1 cellular context compared by ENCODE assay signal in the genomic region with DNA sequence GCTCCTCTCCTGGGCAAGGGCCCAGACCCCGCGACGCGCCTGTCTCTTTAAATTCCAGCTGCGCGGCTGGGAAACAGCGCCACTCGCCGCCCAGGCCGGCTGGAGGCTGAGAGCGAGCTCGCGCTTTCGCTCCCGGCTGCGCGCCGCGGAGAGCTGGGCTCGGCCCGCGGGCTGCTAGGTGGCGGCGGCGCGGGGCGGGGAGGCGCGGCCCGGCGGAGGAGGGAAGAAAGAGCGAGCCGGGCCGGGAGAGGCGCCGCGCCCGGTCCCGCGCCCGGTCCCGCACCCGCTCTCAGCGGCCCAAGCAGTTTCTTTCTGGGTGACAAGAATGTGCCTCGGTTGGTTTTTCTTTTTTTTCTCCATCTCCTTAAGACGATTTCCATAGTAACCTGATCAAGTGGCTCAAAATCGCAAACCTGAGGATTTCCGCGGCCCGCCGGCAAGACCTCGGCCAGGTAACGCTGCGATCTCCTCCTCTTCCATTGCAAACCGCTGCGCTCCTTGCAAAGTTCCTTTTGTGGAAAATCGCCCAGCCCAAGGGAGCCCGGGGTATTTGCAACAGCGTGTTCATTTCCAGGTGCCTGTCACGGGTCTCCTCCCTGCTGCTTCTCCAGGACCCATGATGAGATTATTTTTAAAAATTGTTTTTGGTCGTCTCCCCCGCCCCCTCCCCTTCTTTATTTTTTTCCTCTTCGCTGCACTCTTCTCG.
TF ChIP-seq lines count a peak whose summit lies in the region.

No MANE protein-coding gene starts in this region.

TF ChIP-seq in HepG2, 621 proteins besides CTCF, POLR2A, EP300 and RAD21 (continued from another document and continues in another):
- TF ChIP-seq, protein P1, sequence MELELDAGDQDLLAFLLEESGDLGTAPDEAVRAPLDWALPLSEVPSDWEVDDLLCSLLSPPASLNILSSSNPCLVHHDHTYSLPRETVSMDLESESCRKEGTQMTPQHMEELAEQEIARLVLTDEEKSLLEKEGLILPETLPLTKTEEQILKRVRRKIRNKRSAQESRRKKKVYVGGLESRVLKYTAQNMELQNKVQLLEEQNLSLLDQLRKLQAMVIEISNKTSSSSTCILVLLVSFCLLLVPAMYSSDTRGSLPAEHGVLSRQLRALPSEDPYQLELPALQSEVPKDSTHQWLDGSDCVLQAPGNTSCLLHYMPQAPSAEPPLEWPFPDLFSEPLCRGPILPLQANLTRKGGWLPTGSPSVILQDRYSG (CRISPR knock-in tag; IDR thresholded peaks at IDR 0.05), result no peak
- TF ChIP-seq CBX2 (IDR thresholded peaks at IDR 0.05; ENCODE audit: low read depth, low read length) (no peak), CBX2 (CRISPR knock-in tag; IDR thresholded peaks at IDR 0.05; ENCODE audit: low read depth) (no peak), ZNF331 (CRISPR knock-in tag; IDR thresholded peaks at IDR 0.05) (0 out of 2 replicates have a peak, but pooled peaks have one; percentile 44), NONO (IDR thresholded peaks at IDR 0.05) (no peak), NONO (CRISPR knock-in tag; conservative IDR thresholded peaks at IDR 0.05) (0 out of 2 replicates have a peak, but pooled peaks have one; percentile 37), SALL1 (CRISPR knock-in tag; IDR thresholded peaks at IDR 0.05) (peak; percentile 40; the same call in 1 of the 2 replicates), MYC (CRISPR knock-in tag; IDR thresholded peaks at IDR 0.05; ENCODE audit: borderline replicate concordance) (0 out of 2 replicates have a peak, but pooled peaks have one; percentile 19), ZNF552 (CRISPR knock-in tag; IDR thresholded peaks at IDR 0.05; ENCODE audit: borderline replicate concordance) (no peak), HOXA5 (CRISPR knock-in tag; IDR thresholded peaks at IDR 0.05) (0 out of 2 replicates have a peak, but pooled peaks have one; percentile 29), ZMYM4 (CRISPR knock-in tag; IDR thresholded peaks at IDR 0.05) (peak; percentile 47; the same call in 1 of the 2 replicates), YY1 (IDR thresholded peaks at IDR 0.05; ENCODE audit: insufficient read depth, insufficient replicate concordance, low read depth, low read length) (peak; percentile 26), GABPB1 (CRISPR knock-in tag; IDR thresholded peaks at IDR 0.05) (peak; percentile 40; the same call in 1 of the 2 replicates), SKI (IDR thresholded peaks at IDR 0.05; ENCODE audit: partially characterized antibody) (peak; percentile 26), SPEN (CRISPR knock-in tag; IDR thresholded peaks at IDR 0.05; ENCODE audit: low read depth) (0 out of 2 replicates have a peak, but pooled peaks have one; percentile 33), ZNF121 (CRISPR knock-in tag; IDR thresholded peaks at IDR 0.05) (peak; percentile 66), ZFX (CRISPR knock-in tag; IDR thresholded peaks at IDR 0.05; ENCODE audit: low read depth) (peak; percentile 49), ZNF367 (CRISPR knock-in tag; IDR thresholded peaks at IDR 0.05; ENCODE audit: borderline replicate concordance) (0 out of 2 replicates have a peak, but pooled peaks have one; percentile 13), NFATC3 (CRISPR knock-in tag; IDR thresholded peaks at IDR 0.05) (no peak)
- TF ChIP-seq, protein P2, sequence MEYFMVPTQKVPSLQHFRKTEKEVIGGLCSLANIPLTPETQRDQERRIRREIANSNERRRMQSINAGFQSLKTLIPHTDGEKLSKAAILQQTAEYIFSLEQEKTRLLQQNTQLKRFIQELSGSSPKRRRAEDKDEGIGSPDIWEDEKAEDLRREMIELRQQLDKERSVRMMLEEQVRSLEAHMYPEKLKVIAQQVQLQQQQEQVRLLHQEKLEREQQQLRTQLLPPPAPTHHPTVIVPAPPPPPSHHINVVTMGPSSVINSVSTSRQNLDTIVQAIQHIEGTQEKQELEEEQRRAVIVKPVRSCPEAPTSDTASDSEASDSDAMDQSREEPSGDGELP (IDR thresholded peaks at IDR 0.05; ENCODE audit: borderline replicate concordance, low read depth), result peak; percentile 24; the same call in 1 of the 2 replicates
- TF ChIP-seq, protein P3, sequence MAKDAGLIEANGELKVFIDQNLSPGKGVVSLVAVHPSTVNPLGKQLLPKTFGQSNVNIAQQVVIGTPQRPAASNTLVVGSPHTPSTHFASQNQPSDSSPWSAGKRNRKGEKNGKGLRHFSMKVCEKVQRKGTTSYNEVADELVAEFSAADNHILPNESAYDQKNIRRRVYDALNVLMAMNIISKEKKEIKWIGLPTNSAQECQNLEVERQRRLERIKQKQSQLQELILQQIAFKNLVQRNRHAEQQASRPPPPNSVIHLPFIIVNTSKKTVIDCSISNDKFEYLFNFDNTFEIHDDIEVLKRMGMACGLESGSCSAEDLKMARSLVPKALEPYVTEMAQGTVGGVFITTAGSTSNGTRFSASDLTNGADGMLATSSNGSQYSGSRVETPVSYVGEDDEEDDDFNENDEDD (CRISPR knock-in tag; IDR thresholded peaks at IDR 0.05; ENCODE audit: borderline replicate concordance), result 0 out of 2 replicates have a peak, but pooled peaks have one; percentile 33
- TF ChIP-seq, protein P4, sequence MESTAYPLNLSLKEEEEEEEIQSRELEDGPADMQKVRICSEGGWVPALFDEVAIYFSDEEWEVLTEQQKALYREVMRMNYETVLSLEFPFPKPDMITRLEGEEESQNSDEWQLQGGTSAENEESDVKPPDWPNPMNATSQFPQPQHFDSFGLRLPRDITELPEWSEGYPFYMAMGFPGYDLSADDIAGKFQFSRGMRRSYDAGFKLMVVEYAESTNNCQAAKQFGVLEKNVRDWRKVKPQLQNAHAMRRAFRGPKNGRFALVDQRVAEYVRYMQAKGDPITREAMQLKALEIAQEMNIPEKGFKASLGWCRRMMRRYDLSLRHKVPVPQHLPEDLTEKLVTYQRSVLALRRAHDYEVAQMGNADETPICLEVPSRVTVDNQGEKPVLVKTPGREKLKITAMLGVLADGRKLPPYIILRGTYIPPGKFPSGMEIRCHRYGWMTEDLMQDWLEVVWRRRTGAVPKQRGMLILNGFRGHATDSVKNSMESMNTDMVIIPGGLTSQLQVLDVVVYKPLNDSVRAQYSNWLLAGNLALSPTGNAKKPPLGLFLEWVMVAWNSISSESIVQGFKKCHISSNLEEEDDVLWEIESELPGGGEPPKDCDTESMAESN (CRISPR knock-in tag; conservative IDR thresholded peaks at IDR 0.05), result no peak
- TF ChIP-seq, protein P5, sequence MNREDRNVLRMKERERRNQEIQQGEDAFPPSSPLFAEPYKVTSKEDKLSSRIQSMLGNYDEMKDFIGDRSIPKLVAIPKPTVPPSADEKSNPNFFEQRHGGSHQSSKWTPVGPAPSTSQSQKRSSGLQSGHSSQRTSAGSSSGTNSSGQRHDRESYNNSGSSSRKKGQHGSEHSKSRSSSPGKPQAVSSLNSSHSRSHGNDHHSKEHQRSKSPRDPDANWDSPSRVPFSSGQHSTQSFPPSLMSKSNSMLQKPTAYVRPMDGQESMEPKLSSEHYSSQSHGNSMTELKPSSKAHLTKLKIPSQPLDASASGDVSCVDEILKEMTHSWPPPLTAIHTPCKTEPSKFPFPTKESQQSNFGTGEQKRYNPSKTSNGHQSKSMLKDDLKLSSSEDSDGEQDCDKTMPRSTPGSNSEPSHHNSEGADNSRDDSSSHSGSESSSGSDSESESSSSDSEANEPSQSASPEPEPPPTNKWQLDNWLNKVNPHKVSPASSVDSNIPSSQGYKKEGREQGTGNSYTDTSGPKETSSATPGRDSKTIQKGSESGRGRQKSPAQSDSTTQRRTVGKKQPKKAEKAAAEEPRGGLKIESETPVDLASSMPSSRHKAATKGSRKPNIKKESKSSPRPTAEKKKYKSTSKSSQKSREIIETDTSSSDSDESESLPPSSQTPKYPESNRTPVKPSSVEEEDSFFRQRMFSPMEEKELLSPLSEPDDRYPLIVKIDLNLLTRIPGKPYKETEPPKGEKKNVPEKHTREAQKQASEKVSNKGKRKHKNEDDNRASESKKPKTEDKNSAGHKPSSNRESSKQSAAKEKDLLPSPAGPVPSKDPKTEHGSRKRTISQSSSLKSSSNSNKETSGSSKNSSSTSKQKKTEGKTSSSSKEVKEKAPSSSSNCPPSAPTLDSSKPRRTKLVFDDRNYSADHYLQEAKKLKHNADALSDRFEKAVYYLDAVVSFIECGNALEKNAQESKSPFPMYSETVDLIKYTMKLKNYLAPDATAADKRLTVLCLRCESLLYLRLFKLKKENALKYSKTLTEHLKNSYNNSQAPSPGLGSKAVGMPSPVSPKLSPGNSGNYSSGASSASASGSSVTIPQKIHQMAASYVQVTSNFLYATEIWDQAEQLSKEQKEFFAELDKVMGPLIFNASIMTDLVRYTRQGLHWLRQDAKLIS (CRISPR knock-in tag; IDR thresholded peaks at IDR 0.05), result no peak
- TF ChIP-seq, protein P6, sequence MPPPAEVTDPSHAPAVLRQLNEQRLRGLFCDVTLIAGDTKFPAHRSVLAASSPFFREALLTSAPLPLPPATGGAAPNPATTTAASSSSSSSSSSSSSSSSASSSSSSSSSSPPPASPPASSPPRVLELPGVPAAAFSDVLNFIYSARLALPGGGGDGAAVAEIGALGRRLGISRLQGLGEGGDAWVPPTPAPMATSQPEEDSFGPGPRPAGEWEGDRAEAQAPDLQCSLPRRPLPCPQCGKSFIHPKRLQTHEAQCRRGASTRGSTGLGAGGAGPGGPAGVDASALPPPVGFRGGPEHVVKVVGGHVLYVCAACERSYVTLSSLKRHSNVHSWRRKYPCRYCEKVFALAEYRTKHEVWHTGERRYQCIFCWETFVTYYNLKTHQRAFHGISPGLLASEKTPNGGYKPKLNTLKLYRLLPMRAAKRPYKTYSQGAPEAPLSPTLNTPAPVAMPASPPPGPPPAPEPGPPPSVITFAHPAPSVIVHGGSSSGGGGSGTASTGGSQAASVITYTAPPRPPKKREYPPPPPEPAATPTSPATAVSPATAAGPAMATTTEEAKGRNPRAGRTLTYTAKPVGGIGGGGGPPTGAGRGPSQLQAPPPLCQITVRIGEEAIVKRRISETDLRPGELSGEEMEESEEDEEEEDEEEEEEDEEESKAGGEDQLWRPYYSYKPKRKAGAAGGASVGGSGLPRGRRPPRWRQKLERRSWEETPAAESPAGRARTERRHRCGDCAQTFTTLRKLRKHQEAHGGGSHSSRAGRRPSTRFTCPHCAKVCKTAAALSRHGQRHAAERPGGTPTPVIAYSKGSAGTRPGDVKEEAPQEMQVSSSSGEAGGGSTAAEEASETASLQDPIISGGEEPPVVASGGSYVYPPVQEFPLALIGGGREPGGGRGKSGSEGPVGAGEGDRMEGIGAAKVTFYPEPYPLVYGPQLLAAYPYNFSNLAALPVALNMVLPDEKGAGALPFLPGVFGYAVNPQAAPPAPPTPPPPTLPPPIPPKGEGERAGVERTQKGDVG (CRISPR knock-in tag; IDR thresholded peaks at IDR 0.05; ENCODE audit: borderline replicate concordance), result no peak
- TF ChIP-seq, protein P7, sequence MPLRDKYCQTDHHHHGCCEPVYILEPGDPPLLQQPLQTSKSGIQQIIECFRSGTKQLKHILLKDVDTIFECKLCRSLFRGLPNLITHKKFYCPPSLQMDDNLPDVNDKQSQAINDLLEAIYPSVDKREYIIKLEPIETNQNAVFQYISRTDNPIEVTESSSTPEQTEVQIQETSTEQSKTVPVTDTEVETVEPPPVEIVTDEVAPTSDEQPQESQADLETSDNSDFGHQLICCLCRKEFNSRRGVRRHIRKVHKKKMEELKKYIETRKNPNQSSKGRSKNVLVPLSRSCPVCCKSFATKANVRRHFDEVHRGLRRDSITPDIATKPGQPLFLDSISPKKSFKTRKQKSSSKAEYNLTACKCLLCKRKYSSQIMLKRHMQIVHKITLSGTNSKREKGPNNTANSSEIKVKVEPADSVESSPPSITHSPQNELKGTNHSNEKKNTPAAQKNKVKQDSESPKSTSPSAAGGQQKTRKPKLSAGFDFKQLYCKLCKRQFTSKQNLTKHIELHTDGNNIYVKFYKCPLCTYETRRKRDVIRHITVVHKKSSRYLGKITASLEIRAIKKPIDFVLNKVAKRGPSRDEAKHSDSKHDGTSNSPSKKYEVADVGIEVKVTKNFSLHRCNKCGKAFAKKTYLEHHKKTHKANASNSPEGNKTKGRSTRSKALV (CRISPR knock-in tag; IDR thresholded peaks at IDR 0.05), result peak; percentile 83
- TF ChIP-seq, protein P8, sequence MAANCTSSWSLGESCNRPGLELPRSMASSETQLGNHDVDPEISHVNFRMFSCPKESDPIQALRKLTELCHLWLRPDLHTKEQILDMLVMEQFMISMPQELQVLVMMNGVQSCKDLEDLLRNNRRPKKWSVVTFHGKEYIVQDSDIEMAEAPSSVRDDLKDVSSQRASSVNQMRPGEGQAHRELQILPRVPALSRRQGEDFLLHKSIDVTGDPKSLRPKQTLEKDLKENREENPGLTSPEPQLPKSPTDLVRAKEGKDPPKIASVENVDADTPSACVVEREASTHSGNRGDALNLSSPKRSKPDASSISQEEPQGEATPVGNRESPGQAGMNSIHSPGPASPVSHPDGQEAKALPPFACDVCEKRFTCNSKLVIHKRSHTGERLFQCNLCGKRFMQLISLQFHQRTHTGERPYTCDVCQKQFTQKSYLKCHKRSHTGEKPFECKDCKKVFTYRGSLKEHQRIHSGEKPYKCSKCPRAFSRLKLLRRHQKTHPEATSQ (CRISPR knock-in tag; IDR thresholded peaks at IDR 0.05; ENCODE audit: borderline replicate concordance), result no peak
- TF ChIP-seq, protein P9, sequence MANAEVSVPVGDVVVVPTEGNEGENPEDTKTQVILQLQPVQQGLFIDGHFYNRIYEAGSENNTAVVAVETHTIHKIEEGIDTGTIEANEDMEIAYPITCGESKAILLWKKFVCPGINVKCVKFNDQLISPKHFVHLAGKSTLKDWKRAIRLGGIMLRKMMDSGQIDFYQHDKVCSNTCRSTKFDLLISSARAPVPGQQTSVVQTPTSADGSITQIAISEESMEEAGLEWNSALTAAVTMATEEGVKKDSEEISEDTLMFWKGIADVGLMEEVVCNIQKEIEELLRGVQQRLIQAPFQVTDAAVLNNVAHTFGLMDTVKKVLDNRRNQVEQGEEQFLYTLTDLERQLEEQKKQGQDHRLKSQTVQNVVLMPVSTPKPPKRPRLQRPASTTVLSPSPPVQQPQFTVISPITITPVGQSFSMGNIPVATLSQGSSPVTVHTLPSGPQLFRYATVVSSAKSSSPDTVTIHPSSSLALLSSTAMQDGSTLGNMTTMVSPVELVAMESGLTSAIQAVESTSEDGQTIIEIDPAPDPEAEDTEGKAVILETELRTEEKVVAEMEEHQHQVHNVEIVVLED (CRISPR knock-in tag; IDR thresholded peaks at IDR 0.05; ENCODE audit: borderline replicate concordance), result no peak
- TF ChIP-seq, protein P10, sequence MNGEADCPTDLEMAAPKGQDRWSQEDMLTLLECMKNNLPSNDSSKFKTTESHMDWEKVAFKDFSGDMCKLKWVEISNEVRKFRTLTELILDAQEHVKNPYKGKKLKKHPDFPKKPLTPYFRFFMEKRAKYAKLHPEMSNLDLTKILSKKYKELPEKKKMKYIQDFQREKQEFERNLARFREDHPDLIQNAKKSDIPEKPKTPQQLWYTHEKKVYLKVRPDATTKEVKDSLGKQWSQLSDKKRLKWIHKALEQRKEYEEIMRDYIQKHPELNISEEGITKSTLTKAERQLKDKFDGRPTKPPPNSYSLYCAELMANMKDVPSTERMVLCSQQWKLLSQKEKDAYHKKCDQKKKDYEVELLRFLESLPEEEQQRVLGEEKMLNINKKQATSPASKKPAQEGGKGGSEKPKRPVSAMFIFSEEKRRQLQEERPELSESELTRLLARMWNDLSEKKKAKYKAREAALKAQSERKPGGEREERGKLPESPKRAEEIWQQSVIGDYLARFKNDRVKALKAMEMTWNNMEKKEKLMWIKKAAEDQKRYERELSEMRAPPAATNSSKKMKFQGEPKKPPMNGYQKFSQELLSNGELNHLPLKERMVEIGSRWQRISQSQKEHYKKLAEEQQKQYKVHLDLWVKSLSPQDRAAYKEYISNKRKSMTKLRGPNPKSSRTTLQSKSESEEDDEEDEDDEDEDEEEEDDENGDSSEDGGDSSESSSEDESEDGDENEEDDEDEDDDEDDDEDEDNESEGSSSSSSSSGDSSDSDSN (CRISPR knock-in tag; IDR thresholded peaks at IDR 0.05), result peak; percentile 90; the same call in 1 of the 2 replicates
